ENCODE assay signal across 9 cellular contexts in genomic region chr1:25239681-25240541, GRCh38. TPM values are rescaled to one million over a fixed set of nuclear protein-coding genes. Genes with fewer than 3 reads are reported as not detected.
DNase-seq lines count a peak whose midpoint lies in the region; ATAC-seq and TF ChIP-seq lines count a peak whose summit lies in the region.
"Had no signal": no experiment of that assay in that cellular context is flagged by ENCODE, and none has a peak within 500 bp of the region (broad histone marks: within the 10 kb centered on the region; RNA-seq: fewer than 3 reads in every experiment).

No MANE protein-coding gene starts in this region.

- DNase-seq in AG09319 (ENCODE audit: extremely low read depth, low read depth), result peak; percentile 72
- DNase-seq in NCI-H460 (ENCODE audit: extremely low read depth, low read depth), result peak; percentile 89
- DNase-seq in activated CD4-positive, alpha-beta T cell treated with anti-CD3 and anti-CD28 coated beads for 1 hour, result peak; percentile 72
- peak; percentile 88 for DNase-seq in cerebellum (ENCODE audit: low spot score)
- peak; percentile 71 to 94 (median 80) for DNase-seq in stimulated activated CD4-positive, alpha-beta T cell treated with anti-CD3 and anti-CD28 coated beads, Interleukin-1b, Interleukin-23, amount 100 ng/mL, for 24 hours (ENCODE audit: low read depth in 4 of 4, low spot score in 1 of 4)

- H3K27me3 ChIP-seq in layer of hippocampus (ENCODE audit: control insufficient read depth, insufficient read depth, low read length), result no peaks in the 10 kb centered on the region

- ATAC-seq in GM19023 (IDR thresholded peaks at IDR 0.05; ENCODE audit: unreplicated experiment) (peak; percentile 78), HG03196 (IDR thresholded peaks at IDR 0.05; ENCODE audit: unreplicated experiment) (peak; percentile 64)

- peak; percentile 67 for TF ChIP-seq CTCF in AG09319 (IDR thresholded peaks at IDR 0.05; ENCODE audit: low read depth, low read length)

- peak overlapping the region; percentile 91 for H3K27ac ChIP-seq in layer of hippocampus (ENCODE audit: low read depth, low read length)

RNA-seq across cellular contexts. Expression of gene RSRP1, which starts 7.3 kb away (rescaled TPM):
- 43.9 and 56.8 TPM in 2 replicates for total RNA-seq in NCI-H460 (2014; rRNA removed; shearing (Covaris generic))
- 133 and 142 TPM in 2 replicates for polyA plus RNA-seq in NCI-H460 (2014; cell fraction: nucleus; rRNA removed)
- 83.6 TPM for total RNA-seq in cerebellum

RNA-seq across cellular contexts. Expression of gene SYF2, which starts 7.6 kb away (rescaled TPM):
- total RNA-seq in NCI-H460 (2014; rRNA removed; shearing (Covaris generic)), result 60.7 and 61.9 TPM in 2 replicates
- 17.1 and 17.2 TPM in 2 replicates for polyA plus RNA-seq in NCI-H460 (2014; cell fraction: nucleus; rRNA removed)
- 22.0 TPM for total RNA-seq in cerebellum

RNA-seq across cellular contexts. Expression of gene RHD, which starts 32.4 kb away (rescaled TPM):
- total RNA-seq in NCI-H460 (2014; rRNA removed; shearing (Covaris generic)), result not detected in 2 replicates
- polyA plus RNA-seq in NCI-H460 (2014; cell fraction: nucleus; rRNA removed), result not detected in 2 replicates
- total RNA-seq in cerebellum, result 0.64 TPM
- total RNA-seq: T-helper 2 cell treated with Interferon-gamma antibody and Interleukin-4, amounts not matched to agents 100 ng/mL and 5 ng/mL, for 36 hours had no signal

Comparison
In these comparisons a context has a peak if more than half of its experiments do, and no peak if none do; other contexts are left out.
1. Peak in every context shown above with its lines: DNase-seq, ATAC-seq and H3K27ac ChIP-seq.